8 cellular contexts compared by ENCODE assay signal in the genomic region with DNA sequence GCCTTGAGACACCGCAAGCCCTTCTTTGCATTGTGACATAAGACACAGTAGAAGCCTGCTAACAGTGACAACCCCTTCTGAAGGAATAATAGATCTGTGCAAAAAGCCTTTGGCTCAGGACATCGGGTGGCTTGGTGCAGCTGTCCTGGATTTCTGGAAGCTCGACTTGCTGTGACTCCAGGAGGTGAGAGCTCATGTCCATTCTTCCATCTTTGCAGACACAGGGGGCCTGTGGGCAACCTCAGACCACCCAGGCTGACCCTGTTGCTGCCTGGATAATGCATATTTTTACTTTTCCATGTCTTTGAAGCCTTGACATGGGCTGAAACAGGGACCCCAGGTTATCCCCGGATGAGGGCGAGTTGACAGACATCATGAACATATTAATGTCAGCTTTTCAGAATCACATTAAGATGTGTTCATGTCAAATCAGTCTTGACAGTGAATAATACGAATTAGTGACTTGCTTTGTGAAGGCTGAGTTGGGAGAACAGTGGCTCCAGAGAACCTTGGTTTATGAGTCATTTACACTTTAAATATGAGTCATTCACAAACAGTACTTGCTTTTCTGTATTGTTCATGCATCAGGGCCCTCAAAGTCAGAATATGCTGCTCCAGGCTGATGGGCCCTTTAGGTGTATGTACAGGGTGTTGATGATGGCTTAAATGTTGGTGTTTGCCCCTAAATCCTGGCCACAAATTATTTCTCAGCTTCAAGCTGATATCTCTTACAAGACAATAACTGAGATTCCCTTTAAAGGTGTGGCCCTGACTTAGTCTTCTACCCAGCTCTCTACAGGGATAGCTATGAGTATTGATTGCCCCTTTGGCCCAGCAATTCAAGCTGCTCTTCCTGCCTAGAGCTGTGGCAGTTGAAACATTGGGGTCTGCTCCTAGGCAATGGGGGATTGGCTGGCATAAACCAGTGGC.
DNase-seq lines count a peak whose midpoint lies in the region; ATAC-seq, FAIRE-seq and TF ChIP-seq lines count a peak whose summit lies in the region.

No MANE protein-coding gene starts in this region.

- in situ Hi-C loops in K562 (cut with MboI) = no loop called here

- no peak overlapping the region for H3K4me2 ChIP-seq in K562 (ENCODE audit: insufficient read depth, low read length)
- no peak overlapping the region for H3K4me2 ChIP-seq in smooth muscle cell

- H3K9ac ChIP-seq in K562 (ENCODE audit: insufficient read depth in 1 of 2, low read depth in 2 of 2, low read length in 2 of 2) (no peak overlapping the region), smooth muscle cell (ENCODE audit: low read depth) (no peak overlapping the region)

- BruUV-seq in K562 (replicated peaks; lab: Mats Ljungman, UMichigan) = no TSS peak

- CTCF ChIA-PET in K562 (lab: Yijun Ruan, JAX; ENCODE audit: low intra/inter-chr PET ratio) = no interaction called here

- TF ChIP-seq POLR2A in K562 (conservative IDR thresholded peaks at IDR 0.05) = no peak

- no peak for DNase-seq in activated T-cell treated with anti-CD3 and anti-CD28 coated beads, Interleukin-2, amount 50 U/mL, for 4 hours
- DNase-seq in activated T-cell treated with anti-CD3 and anti-CD28 coated beads, Interleukin-2, amount 50 U/mL, for 1 hour = no peak
- DNase-seq in K562 (ENCODE audit: extremely low read depth in 1 of 4, low spot score in 3 of 4) (peak in 2 of 4 experiments; percentile 30 to 43), smooth muscle cell (lab: John Stamatoyannopoulos, UW; ENCODE audit: unreplicated experiment) (no peak), frontal cortex (ENCODE audit: low spot score in 2 of 2) (no peak), germinal center (ENCODE audit: low spot score) (no peak), NCI-H2196 treated with DMSO at 0.1 percent for 48 hours (lab: John Stamatoyannopoulos, UW; ENCODE audit: unreplicated experiment) (no peak)

- H3F3A ChIP-seq in smooth muscle cell (ENCODE audit: low read depth) = no peaks in the 10 kb centered on the region

- H3K36me3 ChIP-seq in K562 (ENCODE audit: control insufficient read depth, insufficient read depth, low read length) (no peaks in the 10 kb centered on the region), smooth muscle cell (ENCODE audit: low read depth) (no peaks in the 10 kb centered on the region)

- H3K27ac ChIP-seq in K562 (ENCODE audit: extremely low read depth, low read depth, low read length) = no peak overlapping the region
- H3K27ac ChIP-seq in smooth muscle cell (ENCODE audit: low read depth) = peak overlapping the region; percentile 20

- no peaks in the 10 kb centered on the region for H3K36me3 Mint-ChIP-seq in activated T-cell treated with anti-CD3 and anti-CD28 coated beads, Interleukin-2, amount 50 U/mL, for 4 hours (ENCODE audit: insufficient read depth)

- peaks cover 8% of the 10 kb centered on the region for H3K27me3 Mint-ChIP-seq in activated T-cell treated with anti-CD3 and anti-CD28 coated beads, Interleukin-2, amount 50 U/mL, for 4 hours (ENCODE audit: low read depth)

- H4K20me1 ChIP-seq in K562 (replicated peaks; ENCODE audit: control insufficient read depth, insufficient read depth, low read length) (no peaks in the 10 kb centered on the region), smooth muscle cell (ENCODE audit: low read depth) (no peaks in the 10 kb centered on the region)

- H3K9me3 ChIP-seq in K562 (replicated peaks; ENCODE audit: control insufficient read depth, insufficient read depth, low read depth, low read length) (peaks cover 11% of the 10 kb centered on the region), smooth muscle cell (replicated peaks; ENCODE audit: low read depth) (no peaks in the 10 kb centered on the region)

- H3K4me1 ChIP-seq in K562 (replicated peaks in 1 of 2; ENCODE audit: control insufficient read depth in 2 of 2, insufficient read depth in 2 of 2, low read length in 2 of 2) (peaks cover 0 to under 1% of the 10 kb centered on the region in 2 experiments; a peak in 3 of 5 replicates), smooth muscle cell (ENCODE audit: low read depth) (no peaks in the 10 kb centered on the region)

- TF ChIP-seq EP300 in K562 (IDR thresholded peaks at IDR 0.05; ENCODE audit: low read length) = no peak

- H3K27me3 ChIP-seq in K562 (ENCODE audit: control insufficient read depth in 2 of 2, insufficient read depth in 2 of 2, low read length in 2 of 2) = no peaks in the 10 kb centered on the region
- H3K27me3 ChIP-seq in smooth muscle cell (ENCODE audit: low read depth) = no peaks in the 10 kb centered on the region

- intact Hi-C loops in K562 (cut with micrococcal nuclease) = no loop called here

- H3K9me3 Mint-ChIP-seq in activated T-cell treated with anti-CD3 and anti-CD28 coated beads, Interleukin-2, amount 50 U/mL, for 4 hours = peaks cover 11% of the 10 kb centered on the region

- no peaks in the 10 kb centered on the region for H3K79me2 ChIP-seq in K562 (ENCODE audit: control insufficient read depth, insufficient read depth, low read length)
- no peaks in the 10 kb centered on the region for H3K79me2 ChIP-seq in smooth muscle cell (ENCODE audit: low read depth)

- ATAC-seq in activated T-cell treated with anti-CD3 and anti-CD28 coated beads, Interleukin-2, amount 50 U/mL, for 4 hours = peak; percentile 94 to 97
- ATAC-seq in HG03196 (IDR thresholded peaks at IDR 0.05; ENCODE audit: unreplicated experiment) (peak; percentile 84), K562 (peak; percentile 45)

- H3K4me3 Mint-ChIP-seq in activated T-cell treated with anti-CD3 and anti-CD28 coated beads, Interleukin-2, amount 50 U/mL, for 4 hours = no peak overlapping the region

- no peak for TF ChIP-seq RAD21 in K562 (CRISPR knock-in tag; conservative IDR thresholded peaks at IDR 0.05 in 1 of 2, IDR thresholded peaks at IDR 0.05 in 1 of 2)

- H3K4me3 ChIP-seq in K562 (no peak overlapping the region), smooth muscle cell (no peak overlapping the region)

- 33% methylated on average over 6 of the region's 6 CpGs for WGBS in K562 (ENCODE audit: insufficient coverage, low coverage, missing lambda C conversion rate)
- 68% methylated on average over 6 of the region's 6 CpGs for WGBS in smooth muscle cell (ENCODE audit: low lambda C conversion rate)

- TF ChIP-seq CTCF in K562 (IDR thresholded peaks at IDR 0.05 in 2 of 3, conservative IDR thresholded peaks at IDR 0.05 in 1 of 3; ENCODE audit: insufficient read depth in 2 of 3, low read depth in 1 of 3, low read length in 3 of 3) (no peak), smooth muscle cell (IDR thresholded peaks at IDR 0.05; ENCODE audit: borderline replicate concordance, insufficient read depth, poor library complexity, severe bottlenecking) (no peak)

- H2AFZ ChIP-seq in K562 (ENCODE audit: low read depth, low read length) = peak overlapping the region; percentile 10; the same call in 1 of the 2 replicates
- H2AFZ ChIP-seq in smooth muscle cell (ENCODE audit: low read depth) = no peak overlapping the region

- no peaks in the 10 kb centered on the region for H3K9me1 ChIP-seq in K562 (ENCODE audit: control insufficient read depth, insufficient read depth, low read length)

- POLR2A ChIA-PET in K562 (lab: Yijun Ruan, JAX) = interaction anchor here (0.9 to 2.3 kb wide), 5 partner anchors 8 to 33 kb away, joined by 3 to 7 read pairs (median 3); no protein-coding TSS in a partner anchor

- H3K4me1 Mint-ChIP-seq in activated T-cell treated with anti-CD3 and anti-CD28 coated beads, Interleukin-2, amount 50 U/mL, for 4 hours (ENCODE audit: low read depth) = peaks cover 2% of the 10 kb centered on the region

- peak; percentile 62 for FAIRE-seq in K562 (lab: Jason Lieb, UNC)
- no peak for FAIRE-seq in frontal cortex (lab: Jason Lieb, UNC)

TF ChIP-seq in K562, 482 proteins besides CTCF, POLR2A, EP300 and RAD21 (continues in another document):
- TF ChIP-seq MYNN (IDR thresholded peaks at IDR 0.05) (no peak), MYNN (CRISPR knock-in tag; IDR thresholded peaks at IDR 0.05) (no peak), CHD4 (IDR thresholded peaks at IDR 0.05; ENCODE audit: insufficient read depth, insufficient replicate concordance, low read depth, low read length, poor library complexity, severe bottlenecking) (no peak), ZNF445 (CRISPR knock-in tag; IDR thresholded peaks at IDR 0.05; ENCODE audit: low read depth) (no peak), MEIS2 (IDR thresholded peaks at IDR 0.05; ENCODE audit: partially characterized antibody) (peak; percentile 43), SOX6 (IDR thresholded peaks at IDR 0.05) (0 out of 2 replicates have a peak, but pooled peaks have one; percentile 36), HCFC1 (IDR thresholded peaks at IDR 0.05; ENCODE audit: low read depth, low read length) (no peak), JUNB (CRISPR knock-in tag; conservative IDR thresholded peaks at IDR 0.05) (peak; percentile 52; the same call in 1 of the 2 replicates), DIDO1 (tag; IDR thresholded peaks at IDR 0.05; ENCODE audit: low read depth) (no peak), ZNF263 (CRISPR knock-in tag; IDR thresholded peaks at IDR 0.05; ENCODE audit: borderline replicate concordance) (no peak)
- TF ChIP-seq, protein P1, sequence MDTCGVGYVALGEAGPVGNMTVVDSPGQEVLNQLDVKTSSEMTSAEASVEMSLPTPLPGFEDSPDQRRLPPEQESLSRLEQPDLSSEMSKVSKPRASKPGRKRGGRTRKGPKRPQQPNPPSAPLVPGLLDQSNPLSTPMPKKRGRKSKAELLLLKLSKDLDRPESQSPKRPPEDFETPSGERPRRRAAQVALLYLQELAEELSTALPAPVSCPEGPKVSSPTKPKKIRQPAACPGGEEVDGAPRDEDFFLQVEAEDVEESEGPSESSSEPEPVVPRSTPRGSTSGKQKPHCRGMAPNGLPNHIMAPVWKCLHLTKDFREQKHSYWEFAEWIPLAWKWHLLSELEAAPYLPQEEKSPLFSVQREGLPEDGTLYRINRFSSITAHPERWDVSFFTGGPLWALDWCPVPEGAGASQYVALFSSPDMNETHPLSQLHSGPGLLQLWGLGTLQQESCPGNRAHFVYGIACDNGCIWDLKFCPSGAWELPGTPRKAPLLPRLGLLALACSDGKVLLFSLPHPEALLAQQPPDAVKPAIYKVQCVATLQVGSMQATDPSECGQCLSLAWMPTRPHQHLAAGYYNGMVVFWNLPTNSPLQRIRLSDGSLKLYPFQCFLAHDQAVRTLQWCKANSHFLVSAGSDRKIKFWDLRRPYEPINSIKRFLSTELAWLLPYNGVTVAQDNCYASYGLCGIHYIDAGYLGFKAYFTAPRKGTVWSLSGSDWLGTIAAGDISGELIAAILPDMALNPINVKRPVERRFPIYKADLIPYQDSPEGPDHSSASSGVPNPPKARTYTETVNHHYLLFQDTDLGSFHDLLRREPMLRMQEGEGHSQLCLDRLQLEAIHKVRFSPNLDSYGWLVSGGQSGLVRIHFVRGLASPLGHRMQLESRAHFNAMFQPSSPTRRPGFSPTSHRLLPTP (IDR thresholded peaks at IDR 0.05; ENCODE audit: borderline replicate concordance, extremely low read depth, insufficient read length) = no peak

Comparison
In these comparisons a context has a peak if more than half of its experiments do, and no peak if none do; other contexts are left out.
1. ATAC-seq: peak in every context shown above with its lines; median percentile 96 in activated T-cell treated with anti-CD3 and anti-CD28 coated beads, Interleukin-2, amount 50 U/mL, for 4 hours; 84 in HG03196; 45 in K562.